8 cellular contexts compared by ENCODE assay signal in genomic region chr7:27156508-27156898, GRCh38. TPM values are rescaled to one million over a fixed set of nuclear protein-coding genes. Genes with fewer than 3 reads are reported as not detected.
DNase-seq lines count a peak whose midpoint lies in the region; ATAC-seq and TF ChIP-seq lines count a peak whose summit lies in the region.

Gene HOXA7 (minus strand): TSS chr7:27156675. CDS start chr7:27156545, 130 bp downstream.

- DNase-seq in activated CD8-positive, alpha-beta memory T cell treated with anti-CD3 and anti-CD28 coated beads, Interleukin-2, amount 10 ng/mL, durations not matched to agents 7 days and 5 days = no peak
- no peak for DNase-seq in activated CD8-positive, alpha-beta memory T cell treated with anti-CD3 and anti-CD28 coated beads for 24 hours
- peak; percentile 64 for DNase-seq in NCI-H82 treated with DMSO at 0.1 percent for 48 hours (lab: John Stamatoyannopoulos, UW; ENCODE audit: unreplicated experiment)
- no peak for DNase-seq in endothelial cell (ENCODE audit: low spot score)
- DNase-seq in omental fat pad (ENCODE audit: low spot score) = peak; percentile 39
- DNase-seq in SHP77 treated with DMSO at 0.1 percent for 48 hours (lab: John Stamatoyannopoulos, UW) = no peak

- H3K4me3 Mint-ChIP-seq in activated CD8-positive, alpha-beta memory T cell treated with anti-CD3 and anti-CD28 coated beads, Interleukin-2, amount 10 ng/mL, durations not matched to agents 7 days and 5 days = peak within 1 kb of the TSS; percentile 36
- H3K4me3 Mint-ChIP-seq in endothelial cell (ENCODE audit: unreplicated experiment) = peak within 1 kb of the TSS; percentile 76

- H3K9me3 Mint-ChIP-seq in activated CD8-positive, alpha-beta memory T cell treated with anti-CD3 and anti-CD28 coated beads, Interleukin-2, amount 10 ng/mL, durations not matched to agents 7 days and 5 days (ENCODE audit: low read depth) = no peaks in the 10 kb centered on the region
- H3K9me3 Mint-ChIP-seq in endothelial cell (ENCODE audit: unreplicated experiment) = no peaks in the 10 kb centered on the region

- H3K36me3 Mint-ChIP-seq in activated CD8-positive, alpha-beta memory T cell treated with anti-CD3 and anti-CD28 coated beads, Interleukin-2, amount 10 ng/mL, durations not matched to agents 7 days and 5 days = peaks cover 3% of the 10 kb centered on the region
- H3K36me3 Mint-ChIP-seq in endothelial cell (ENCODE audit: low read depth, unreplicated experiment) = peaks cover 3% of the 10 kb centered on the region

- CTCF ChIA-PET in activated CD8-positive, alpha-beta memory T cell treated with anti-CD3 and anti-CD28 coated beads, Interleukin-2, amount 10 ng/mL, durations not matched to agents 7 days and 5 days (lab: Charles Lee) = interaction anchor here (1.5 kb wide), 1 partner anchor 9 kb away, joined by 6 read pairs; the partner anchor contains the start of gene HOXA9

- H3K27me3 Mint-ChIP-seq in activated CD8-positive, alpha-beta memory T cell treated with anti-CD3 and anti-CD28 coated beads, Interleukin-2, amount 10 ng/mL, durations not matched to agents 7 days and 5 days = peaks cover 89% of the 10 kb centered on the region
- H3K27me3 Mint-ChIP-seq in endothelial cell (ENCODE audit: unreplicated experiment) = peaks cover 50% of the 10 kb centered on the region

- no peak for ATAC-seq in activated CD8-positive, alpha-beta memory T cell treated with anti-CD3 and anti-CD28 coated beads, Interleukin-2, amount 10 ng/mL, durations not matched to agents 7 days and 5 days
- ATAC-seq in omental fat pad (ENCODE audit: low FRiP score) = peak; percentile 37
- ATAC-seq in HG02973 (IDR thresholded peaks at IDR 0.05; ENCODE audit: unreplicated experiment) = no peak
- no peak for ATAC-seq in GM19324 (IDR thresholded peaks at IDR 0.05; ENCODE audit: low FRiP score, unreplicated experiment)

- H3K27ac Mint-ChIP-seq in activated CD8-positive, alpha-beta memory T cell treated with anti-CD3 and anti-CD28 coated beads, Interleukin-2, amount 10 ng/mL, durations not matched to agents 7 days and 5 days = peak within 1 kb of the TSS; percentile 64
- no peak within 1 kb of the TSS for H3K27ac Mint-ChIP-seq in endothelial cell (ENCODE audit: unreplicated experiment)

- peaks cover 25% of the 10 kb centered on the region for H3K4me1 Mint-ChIP-seq in activated CD8-positive, alpha-beta memory T cell treated with anti-CD3 and anti-CD28 coated beads, Interleukin-2, amount 10 ng/mL, durations not matched to agents 7 days and 5 days
- peaks cover 16% of the 10 kb centered on the region for H3K4me1 Mint-ChIP-seq in endothelial cell (ENCODE audit: unreplicated experiment)

- no peak for TF ChIP-seq CTCF in endothelial cell (IDR thresholded peaks at IDR 0.05; ENCODE audit: unreplicated experiment)
- no peak for TF ChIP-seq CTCF in omental fat pad (IDR thresholded peaks at IDR 0.05)

RNA-seq across cellular contexts. Expression of gene HOXA7, which starts in this region (rescaled TPM):
- not detected for total RNA-seq in activated CD8-positive, alpha-beta memory T cell treated with anti-CD3 and anti-CD28 coated beads, Interleukin-2, amount 10 ng/mL, durations not matched to agents 7 days and 5 days
- total RNA-seq in endothelial cell (ENCODE audit: unreplicated experiment) (not detected), omental fat pad (1 to 10 TPM; 4.6 to 6.1 (median 5.3) TPM)

Comparison
In these comparisons a context has a peak if more than half of its experiments do, and no peak if none do; other contexts are left out.
1. DNase-seq: peak in NCI-H82 treated with DMSO at 0.1 percent for 48 hours (single experiment) and omental fat pad (single experiment); none in activated CD8-positive, alpha-beta memory T cell treated with anti-CD3 and anti-CD28 coated beads, Interleukin-2, amount 10 ng/mL, durations not matched to agents 7 days and 5 days (single experiment), activated CD8-positive, alpha-beta memory T cell treated with anti-CD3 and anti-CD28 coated beads for 24 hours (single experiment), endothelial cell (single experiment) and SHP77 treated with DMSO at 0.1 percent for 48 hours (single experiment).